Comparison of ENCODE assay signal across 12 cellular contexts in the genomic region with DNA sequence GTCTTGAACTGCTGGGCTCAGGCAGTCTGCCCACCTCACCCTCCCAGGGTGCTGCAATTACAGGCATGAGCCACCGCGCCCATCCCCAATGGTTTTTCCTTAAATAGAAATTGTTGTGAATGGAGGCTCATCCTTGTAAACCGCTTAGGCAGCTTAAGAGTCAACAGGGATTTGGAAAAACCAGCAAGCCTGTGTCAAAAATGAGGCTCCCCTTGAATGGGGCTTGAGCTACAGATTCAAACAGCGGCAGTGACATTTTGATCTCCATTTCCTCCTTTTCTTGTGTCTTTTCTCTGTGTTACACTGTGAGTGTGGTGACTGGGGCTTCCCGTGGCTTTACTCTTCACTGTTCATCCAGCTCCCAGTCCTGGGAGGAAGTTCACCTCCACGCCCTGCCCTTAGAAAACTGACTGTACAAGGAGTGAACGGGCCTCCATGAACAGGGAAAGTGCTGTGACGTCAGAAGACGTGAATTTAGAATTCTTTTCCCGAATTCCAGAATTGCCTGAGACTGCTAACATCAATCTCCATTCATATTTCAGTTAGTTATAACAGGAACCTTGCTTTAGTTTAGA. TPM values are rescaled to one million over a fixed set of nuclear protein-coding genes. Genes with fewer than 3 reads are reported as not detected.
A peak's percentile ranks its signal among the peaks of the same experiment; 100 is the strongest.
DNase-seq lines count a peak whose midpoint lies in the region; ATAC-seq and TF ChIP-seq lines count a peak whose summit lies in the region.
"Had no signal": no experiment of that assay in that cellular context is flagged by ENCODE, and none has a peak within 500 bp of the region (broad histone marks: within the 10 kb centered on the region; RNA-seq: fewer than 3 reads in every experiment).

No MANE protein-coding gene starts in this region.

- dilution Hi-C loops in mammary epithelial cell (cut with HindIII; ENCODE audit: low sequenced_read_pairs): no loop called here

- WGBS in mammary epithelial cell (ENCODE audit: low coverage, missing lambda C conversion rate): 91% methylated on average over 9 of the region's 10 CpGs

- H3K27ac Mint-ChIP-seq in activated naive CD4-positive, alpha-beta T cell treated with anti-CD3 and anti-CD28 coated beads, Interleukin-2, amount 10 ng/mL, durations not matched to agents 7 days and 5 days: peak overlapping the region; percentile 80
- H3K27ac Mint-ChIP-seq in activated naive CD8-positive, alpha-beta T cell treated with anti-CD3 and anti-CD28 coated beads for 36 hours: peak overlapping the region; percentile 66
- H3K27ac Mint-ChIP-seq in type B pancreatic cell: peak overlapping the region; percentile 97

- no peak for ATAC-seq in lower lobe of right lung
- no peak for ATAC-seq in HG02885 (IDR thresholded peaks at IDR 0.05; ENCODE audit: poor library complexity, unreplicated experiment)
- ATAC-seq: HCT116 had no signal

- no peak overlapping the region for H3K4me2 ChIP-seq in mammary epithelial cell (ENCODE audit: insufficient read depth, low read depth, low read length)

- H3K27me3 ChIP-seq in lower lobe of right lung (ENCODE audit: low read depth) (no peaks in the 10 kb centered on the region), MG63 (no peaks in the 10 kb centered on the region), mammary epithelial cell (ENCODE audit: insufficient read depth, low read length) (no peaks in the 10 kb centered on the region)

- peaks cover 78% of the 10 kb centered on the region for H3K36me3 Mint-ChIP-seq in activated naive CD4-positive, alpha-beta T cell treated with anti-CD3 and anti-CD28 coated beads, Interleukin-2, amount 10 ng/mL, durations not matched to agents 7 days and 5 days
- H3K36me3 Mint-ChIP-seq in activated naive CD8-positive, alpha-beta T cell treated with anti-CD3 and anti-CD28 coated beads for 36 hours: peaks cover 62% of the 10 kb centered on the region
- H3K36me3 Mint-ChIP-seq in type B pancreatic cell: peaks cover 55% of the 10 kb centered on the region

- intact Hi-C loops in lower lobe of right lung (cut with DNase I) (no loop called here), mammary epithelial cell (cut with micrococcal nuclease) (no loop called here)

- CTCF ChIA-PET in activated naive CD4-positive, alpha-beta T cell treated with anti-CD3 and anti-CD28 coated beads, Interleukin-2, amount 10 ng/mL, durations not matched to agents 7 days and 5 days (lab: Charles Lee): interaction anchor here (0.6 to 2.5 kb wide), 5 partner anchors 10 to 290 kb away, joined by 3 to 12 read pairs (median 4); no protein-coding TSS in a partner anchor
- CTCF ChIA-PET in mammary epithelial cell (lab: Charles Lee; ENCODE audit: low non-redundant PET): no interaction called here

- H3K4me1 ChIP-seq in lower lobe of right lung (peaks cover 23% of the 10 kb centered on the region), mammary epithelial cell (ENCODE audit: insufficient read depth, low read length) (no peaks in the 10 kb centered on the region)

- no peak overlapping the region for H3K4me3 Mint-ChIP-seq in activated naive CD4-positive, alpha-beta T cell treated with anti-CD3 and anti-CD28 coated beads, Interleukin-2, amount 10 ng/mL, durations not matched to agents 7 days and 5 days
- H3K4me3 Mint-ChIP-seq in activated naive CD8-positive, alpha-beta T cell treated with anti-CD3 and anti-CD28 coated beads for 36 hours: peak overlapping the region; percentile 35
- peak overlapping the region; percentile 64 for H3K4me3 Mint-ChIP-seq in type B pancreatic cell

- H3K36me3 ChIP-seq in lower lobe of right lung (peaks cover 100% of the 10 kb centered on the region), MG63 (peaks cover 100% of the 10 kb centered on the region), mammary epithelial cell (ENCODE audit: insufficient read depth, low read length) (peaks cover 46% of the 10 kb centered on the region)

- in situ Hi-C loops in mammary epithelial cell (cut with MboI; ENCODE audit: low sequenced_read_pairs in 2 of 2): no loop called here

- no peaks in the 10 kb centered on the region for H3K9me3 Mint-ChIP-seq in activated naive CD4-positive, alpha-beta T cell treated with anti-CD3 and anti-CD28 coated beads, Interleukin-2, amount 10 ng/mL, durations not matched to agents 7 days and 5 days
- H3K9me3 Mint-ChIP-seq in activated naive CD8-positive, alpha-beta T cell treated with anti-CD3 and anti-CD28 coated beads for 36 hours: no peaks in the 10 kb centered on the region
- no peaks in the 10 kb centered on the region for H3K9me3 Mint-ChIP-seq in type B pancreatic cell

- H3K27me3 Mint-ChIP-seq in activated naive CD4-positive, alpha-beta T cell treated with anti-CD3 and anti-CD28 coated beads, Interleukin-2, amount 10 ng/mL, durations not matched to agents 7 days and 5 days: no peaks in the 10 kb centered on the region
- H3K27me3 Mint-ChIP-seq in activated naive CD8-positive, alpha-beta T cell treated with anti-CD3 and anti-CD28 coated beads for 36 hours: no peaks in the 10 kb centered on the region
- H3K27me3 Mint-ChIP-seq in type B pancreatic cell: no peaks in the 10 kb centered on the region

- H3K9ac ChIP-seq in mammary epithelial cell (ENCODE audit: insufficient read depth, low read length): no peak overlapping the region

- peaks cover 37% of the 10 kb centered on the region for H3K79me2 ChIP-seq in mammary epithelial cell (ENCODE audit: insufficient read depth, low read length)

- H4K20me1 ChIP-seq in mammary epithelial cell (ENCODE audit: insufficient read depth, low read length): peaks cover 4% of the 10 kb centered on the region

- no TSS peak for BruUV-seq in mammary epithelial cell (replicated peaks; lab: Mats Ljungman, UMichigan)

- no peak for DNase-seq in activated naive CD4-positive, alpha-beta T cell treated with anti-CD3 and anti-CD28 coated beads, Interleukin-2, amount 10 ng/mL, durations not matched to agents 7 days and 5 days
- no peak for DNase-seq in activated naive CD4-positive, alpha-beta T cell treated with Interleukin-2 at 50 U/mL for 16 hours
- DNase-seq in activated naive CD8-positive, alpha-beta T cell treated with anti-CD3 and anti-CD28 coated beads for 36 hours: no peak
- DNase-seq in lower lobe of right lung (no peak), type B pancreatic cell (ENCODE audit: extremely low spot score, unreplicated experiment) (no peak), MG63 (no peak), mammary epithelial cell (no peak)
- DNase-seq: NCI-H69 had no signal

- H3K9me3 ChIP-seq in lower lobe of right lung (no peaks in the 10 kb centered on the region), MG63 (no peaks in the 10 kb centered on the region), mammary epithelial cell (replicated peaks; ENCODE audit: insufficient read depth, low read length) (no peaks in the 10 kb centered on the region)

- no peak overlapping the region for H3K4me3 ChIP-seq in lower lobe of right lung
- H3K4me3 ChIP-seq in MG63: no peak overlapping the region
- H3K4me3 ChIP-seq in mammary epithelial cell (replicated peaks in 1 of 3; ENCODE audit: insufficient read depth in 1 of 3, low read depth in 2 of 3, low read length in 3 of 3): no peak overlapping the region

- TF ChIP-seq CTCF in lower lobe of right lung (IDR thresholded peaks at IDR 0.05): no peak
- TF ChIP-seq CTCF in type B pancreatic cell (conservative IDR thresholded peaks at IDR 0.05): no peak
- TF ChIP-seq CTCF in mammary epithelial cell (conservative IDR thresholded peaks at IDR 0.05 in 1 of 2, IDR thresholded peaks at IDR 0.05 in 1 of 2; ENCODE audit: extremely low read depth in 1 of 2, insufficient read depth in 1 of 2, low read depth in 1 of 2, low read length in 2 of 2): no peak

- H3K4me1 Mint-ChIP-seq in activated naive CD4-positive, alpha-beta T cell treated with anti-CD3 and anti-CD28 coated beads, Interleukin-2, amount 10 ng/mL, durations not matched to agents 7 days and 5 days: peaks cover 39% of the 10 kb centered on the region
- peaks cover 24% of the 10 kb centered on the region for H3K4me1 Mint-ChIP-seq in activated naive CD8-positive, alpha-beta T cell treated with anti-CD3 and anti-CD28 coated beads for 36 hours
- H3K4me1 Mint-ChIP-seq in type B pancreatic cell (ENCODE audit: unreplicated experiment): peaks cover 11% of the 10 kb centered on the region

- no peak overlapping the region for H2AFZ ChIP-seq in mammary epithelial cell (ENCODE audit: low read depth, low read length)

- peak overlapping the region; percentile 53 for H3K27ac ChIP-seq in lower lobe of right lung
- no peak overlapping the region for H3K27ac ChIP-seq in mammary epithelial cell (ENCODE audit: insufficient read depth, low read depth, low read length)

RNA-seq across cellular contexts. Expression of gene RAB8A, which starts 15.3 kb away (rescaled TPM):
- 100 to 1,000 TPM; 168 to 169 TPM for total RNA-seq in activated naive CD8-positive, alpha-beta T cell treated with anti-CD3 and anti-CD28 coated beads for 36 hours
- total RNA-seq in lower lobe of right lung: 110 TPM
- total RNA-seq in type B pancreatic cell (ENCODE audit: low replicate concordance): 86.9 and 98.7 TPM in 2 replicates
- 134 and 149 TPM in 2 replicates for total RNA-seq in MG63 (2014; rRNA removed; shearing (Covaris generic); ENCODE audit: low replicate concordance)
- total RNA-seq in mammary epithelial cell: 10 to 100 TPM; 46.0 to 70.1 TPM
- 131 TPM for polyA plus RNA-seq in mammary epithelial cell
- polyA minus RNA-seq in mammary epithelial cell: 123 TPM

RNA-seq across cellular contexts. Expression of gene TPM4, which starts 20.1 kb away (rescaled TPM):
- total RNA-seq in activated naive CD8-positive, alpha-beta T cell treated with anti-CD3 and anti-CD28 coated beads for 36 hours: 100 to 1,000 TPM; 203 to 204 TPM
- 319 TPM for total RNA-seq in lower lobe of right lung
- 425 and 472 TPM in 2 replicates for total RNA-seq in type B pancreatic cell (ENCODE audit: low replicate concordance)
- total RNA-seq in MG63 (2014; rRNA removed; shearing (Covaris generic); ENCODE audit: low replicate concordance): 1,104 and 1,574 TPM in 2 replicates
- total RNA-seq in mammary epithelial cell: 100 to 1,000 TPM; 716 to 802 TPM
- polyA plus RNA-seq in mammary epithelial cell: 499 TPM
- 299 TPM for polyA minus RNA-seq in mammary epithelial cell

RNA-seq across cellular contexts. Expression of gene HSH2D, which starts 47.1 kb away (rescaled TPM):
- 10 to 100 TPM; 29.6 to 29.8 TPM for total RNA-seq in activated naive CD8-positive, alpha-beta T cell treated with anti-CD3 and anti-CD28 coated beads for 36 hours
- total RNA-seq in lower lobe of right lung: 8.2 TPM
- total RNA-seq in type B pancreatic cell (ENCODE audit: low replicate concordance): 0.68 and 1.5 TPM in 2 replicates
- total RNA-seq in MG63 (2014; rRNA removed; shearing (Covaris generic); ENCODE audit: low replicate concordance): not detected in 2 replicates
- under 1 TPM; under 0.01 to 0.28 TPM for total RNA-seq in mammary epithelial cell
- 0.03 TPM for polyA plus RNA-seq in mammary epithelial cell
- not detected for polyA minus RNA-seq in mammary epithelial cell
- total RNA-seq: dermis microvascular lymphatic vessel endothelial cell had no signal
- polyA plus RNA-seq: neural cell had no signal
